Comparison of ENCODE assay signal across 19 cellular contexts in genomic region chr7:155291729-155292128, GRCh38. TPM values are rescaled to one million over a fixed set of nuclear protein-coding genes. Genes with fewer than 3 reads are reported as not detected.
DNase-seq lines count a peak whose midpoint lies in the region; ATAC-seq and TF ChIP-seq lines count a peak whose summit lies in the region.
"Had no signal": no experiment of that assay in that cellular context is flagged by ENCODE, and none has a peak within 500 bp of the region (broad histone marks: within the 10 kb centered on the region; RNA-seq: fewer than 3 reads in every experiment).

No MANE protein-coding gene starts in this region.

- CTCF ChIA-PET in activated CD8-positive, alpha-beta memory T cell treated with anti-CD3 and anti-CD28 coated beads, Interleukin-2, amount 10 ng/mL, durations not matched to agents 7 days and 5 days (lab: Charles Lee) = interaction anchor here (1.1 kb wide), 1 partner anchor 10 kb away, joined by 3 read pairs; no protein-coding TSS in a partner anchor

- H3K9me3 ChIP-seq in testis = no peaks in the 10 kb centered on the region

- intact Hi-C loops in activated T-helper 2 cell treated with anti-CD3 and anti-CD28 coated beads, Interferon-gamma antibody, Interleukin-2, Interleukin-4, amounts not matched to agents 10 μg/mL and 5 μg/mL and 100 μg/mL, durations not matched to agents 14 hours and 24 hours and 36 hours (cut with micrococcal nuclease) = loop anchor here (10.0 kb wide), 2 partner anchors 443 to 1483 kb away; no protein-coding TSS in a partner anchor
- intact Hi-C loops in testis (cut with DNase I; ENCODE audit: low total_unique reads) = no loop called here

- H3K27me3 ChIP-seq in testis = no peaks in the 10 kb centered on the region

- H3K27ac Mint-ChIP-seq in activated CD8-positive, alpha-beta memory T cell treated with anti-CD3 and anti-CD28 coated beads, Interleukin-2, amount 10 ng/mL, durations not matched to agents 7 days and 5 days = no peak overlapping the region
- peak overlapping the region; percentile 40 for H3K27ac Mint-ChIP-seq in activated T-helper 2 cell treated with anti-CD3 and anti-CD28 coated beads, Interferon-gamma antibody, Interleukin-2, Interleukin-4, amounts not matched to agents 10 μg/mL and 5 μg/mL and 100 μg/mL, durations not matched to agents 14 hours and 24 hours and 36 hours
- H3K27ac Mint-ChIP-seq in neural crest cell (ENCODE audit: unreplicated experiment) = no peak overlapping the region
- H3K27ac Mint-ChIP-seq: CD8-positive, alpha-beta T cell had no signal

- no peaks in the 10 kb centered on the region for H3K4me1 ChIP-seq in testis

- ATAC-seq in activated CD8-positive, alpha-beta memory T cell treated with anti-CD3 and anti-CD28 coated beads, Interleukin-2, amount 10 ng/mL, durations not matched to agents 7 days and 5 days = no peak
- ATAC-seq: CD8-positive, alpha-beta T cell had no signal

- 73 to 84% methylated on average over 5 of the region's 5 CpGs for WGBS in testis, 2 donors

- H3K9me3 Mint-ChIP-seq in activated CD8-positive, alpha-beta memory T cell treated with anti-CD3 and anti-CD28 coated beads, Interleukin-2, amount 10 ng/mL, durations not matched to agents 7 days and 5 days (ENCODE audit: low read depth) = no peaks in the 10 kb centered on the region
- H3K9me3 Mint-ChIP-seq in activated T-helper 2 cell treated with anti-CD3 and anti-CD28 coated beads, Interferon-gamma antibody, Interleukin-2, Interleukin-4, amounts not matched to agents 10 μg/mL and 5 μg/mL and 100 μg/mL, durations not matched to agents 14 hours and 24 hours and 36 hours = peaks cover 16% of the 10 kb centered on the region
- H3K9me3 Mint-ChIP-seq in neural crest cell = peaks cover 9% of the 10 kb centered on the region
- H3K9me3 Mint-ChIP-seq: CD8-positive, alpha-beta T cell; HFFc6 had no signal

- H3K36me3 Mint-ChIP-seq in activated CD8-positive, alpha-beta memory T cell treated with anti-CD3 and anti-CD28 coated beads, Interleukin-2, amount 10 ng/mL, durations not matched to agents 7 days and 5 days = peaks cover 18% of the 10 kb centered on the region
- peaks cover 21% of the 10 kb centered on the region for H3K36me3 Mint-ChIP-seq in activated T-helper 2 cell treated with anti-CD3 and anti-CD28 coated beads, Interferon-gamma antibody, Interleukin-2, Interleukin-4, amounts not matched to agents 10 μg/mL and 5 μg/mL and 100 μg/mL, durations not matched to agents 14 hours and 24 hours and 36 hours (ENCODE audit: low read depth)
- H3K36me3 Mint-ChIP-seq in neural crest cell (ENCODE audit: low read depth) = peaks cover 7% of the 10 kb centered on the region
- H3K36me3 Mint-ChIP-seq: CD8-positive, alpha-beta T cell had no signal

- TF ChIP-seq POLR2A in testis (IDR thresholded peaks at IDR 0.05) = no peak

- no peak overlapping the region for H3K27ac ChIP-seq in testis
- H3K27ac ChIP-seq: KMS-11, PC-9, RWPE1 had no signal

- no peak overlapping the region for H3K4me3 ChIP-seq in testis
- H3K4me3 ChIP-seq: PC-9 had no signal

- H3K4me1 Mint-ChIP-seq in activated CD8-positive, alpha-beta memory T cell treated with anti-CD3 and anti-CD28 coated beads, Interleukin-2, amount 10 ng/mL, durations not matched to agents 7 days and 5 days = peaks cover 46% of the 10 kb centered on the region
- peaks cover 70% of the 10 kb centered on the region for H3K4me1 Mint-ChIP-seq in activated T-helper 2 cell treated with anti-CD3 and anti-CD28 coated beads, Interferon-gamma antibody, Interleukin-2, Interleukin-4, amounts not matched to agents 10 μg/mL and 5 μg/mL and 100 μg/mL, durations not matched to agents 14 hours and 24 hours and 36 hours (ENCODE audit: low read depth)
- H3K4me1 Mint-ChIP-seq in neural crest cell = peaks cover 23% of the 10 kb centered on the region

- no peaks in the 10 kb centered on the region for H3K36me3 ChIP-seq in testis (ENCODE audit: low read depth, missing control alignments)

- H3K4me3 Mint-ChIP-seq in activated CD8-positive, alpha-beta memory T cell treated with anti-CD3 and anti-CD28 coated beads, Interleukin-2, amount 10 ng/mL, durations not matched to agents 7 days and 5 days = no peak overlapping the region
- H3K4me3 Mint-ChIP-seq in activated T-helper 2 cell treated with anti-CD3 and anti-CD28 coated beads, Interferon-gamma antibody, Interleukin-2, Interleukin-4, amounts not matched to agents 10 μg/mL and 5 μg/mL and 100 μg/mL, durations not matched to agents 14 hours and 24 hours and 36 hours (ENCODE audit: low read depth) = no peak overlapping the region
- H3K4me3 Mint-ChIP-seq in neural crest cell = peak overlapping the region; percentile 50
- H3K4me3 Mint-ChIP-seq: CD8-positive, alpha-beta T cell; HFFc6 had no signal

- peak; percentile 15 for DNase-seq in activated CD8-positive, alpha-beta memory T cell treated with anti-CD3 and anti-CD28 coated beads, Interleukin-2, amount 10 ng/mL, durations not matched to agents 7 days and 5 days
- DNase-seq in activated CD8-positive, alpha-beta memory T cell treated with anti-CD3 and anti-CD28 coated beads for 24 hours = no peak
- no peak for DNase-seq in activated T-helper 2 cell treated with anti-CD3 and anti-CD28 coated beads, Interferon-gamma antibody, Interleukin-2, Interleukin-4, amounts not matched to agents 10 μg/mL and 5 μg/mL and 100 μg/mL, durations not matched to agents 14 hours and 24 hours and 36 hours (ENCODE audit: low spot score)
- no peak for DNase-seq in neural crest cell (ENCODE audit: low read depth, low spot score)
- DNase-seq in Ammon's horn (ENCODE audit: low spot score) = no peak
- no peak for DNase-seq in DMS 273 (lab: John Stamatoyannopoulos, UW; ENCODE audit: unreplicated experiment)
- DNase-seq in testis = no peak
- DNase-seq: CD8-positive, alpha-beta T cell; DMS 273 treated with DMSO at 0.1 percent for 48 hours; DND-41; NCI-H1436; NCI-H2029; NCI-H345; NCI-H526; SIG-M5 had no signal

- no peak for TF ChIP-seq CTCF in neural crest cell (conservative IDR thresholded peaks at IDR 0.05)
- TF ChIP-seq CTCF in testis (IDR thresholded peaks at IDR 0.05) = no peak

- H3K27me3 Mint-ChIP-seq in activated CD8-positive, alpha-beta memory T cell treated with anti-CD3 and anti-CD28 coated beads, Interleukin-2, amount 10 ng/mL, durations not matched to agents 7 days and 5 days = peaks cover 2% of the 10 kb centered on the region
- no peaks in the 10 kb centered on the region for H3K27me3 Mint-ChIP-seq in activated T-helper 2 cell treated with anti-CD3 and anti-CD28 coated beads, Interferon-gamma antibody, Interleukin-2, Interleukin-4, amounts not matched to agents 10 μg/mL and 5 μg/mL and 100 μg/mL, durations not matched to agents 14 hours and 24 hours and 36 hours (ENCODE audit: low read depth)
- no peaks in the 10 kb centered on the region for H3K27me3 Mint-ChIP-seq in neural crest cell (ENCODE audit: low read depth)

RNA-seq across cellular contexts. Expression of gene INSIG1, which starts 5.9 kb away (rescaled TPM):
- total RNA-seq in activated CD8-positive, alpha-beta memory T cell treated with anti-CD3 and anti-CD28 coated beads, Interleukin-2, amount 10 ng/mL, durations not matched to agents 7 days and 5 days = 100 to 1,000 TPM; 145 to 164 TPM
- 197 and 198 TPM in 2 replicates for total RNA-seq in activated T-helper 2 cell treated with anti-CD3 and anti-CD28 coated beads, Interferon-gamma antibody, Interleukin-2, Interleukin-4, amounts not matched to agents 10 μg/mL and 5 μg/mL and 100 μg/mL, durations not matched to agents 14 hours and 24 hours and 36 hours
- total RNA-seq in neural crest cell = 80.9 and 81.5 TPM in 2 replicates
- total RNA-seq in testis = 100 to 1,000 TPM in 1 of 2 donors, 10 to 100 TPM in 1; 89.7 to 118 TPM
- 52.7 TPM for polyA plus RNA-seq in testis (ENCODE audit: insufficient read depth, low read depth, low replicate concordance)
